In genomic region chr13:105462098-105462497, GRCh38 we compare ENCODE assay signal across 2 cellular contexts.
TF ChIP-seq lines count a peak whose summit lies in the region.

No MANE protein-coding gene starts in this region.

TF ChIP-seq in HepG2, 621 proteins besides CTCF, POLR2A, EP300 and RAD21:
- TF ChIP-seq CREB1 (IDR thresholded peaks at IDR 0.05) (0 out of 2 replicates have a peak, but pooled peaks have one; percentile 6), CREB1 (CRISPR knock-in tag; IDR thresholded peaks at IDR 0.05) (no peak), POLR2AphosphoS5 (IDR thresholded peaks at IDR 0.05; ENCODE audit: low read depth, low read length) (no peak), IKZF5 (CRISPR knock-in tag; IDR thresholded peaks at IDR 0.05) (no peak), ZNF574 (CRISPR knock-in tag; IDR thresholded peaks at IDR 0.05) (no peak), ZIK1 (CRISPR knock-in tag; IDR thresholded peaks at IDR 0.05; ENCODE audit: borderline replicate concordance, low read depth) (no peak)

TF ChIP-seq in H1, 55 proteins besides CTCF, POLR2A, EP300 and RAD21:
- no peak for TF ChIP-seq CBX5 (IDR thresholded peaks at IDR 0.05; ENCODE audit: low read depth, low read length)
- no peak for TF ChIP-seq SIRT6 (IDR thresholded peaks at IDR 0.05; ENCODE audit: low read length)
- TF ChIP-seq JUND (IDR thresholded peaks at IDR 0.05; ENCODE audit: low read length): no peak
- TF ChIP-seq SAP30 (IDR thresholded peaks at IDR 0.05; ENCODE audit: insufficient read depth, insufficient replicate concordance, low read length): no peak
